ENCODE assay signal across 2 cellular contexts in genomic region chr18:45009766-45010165, GRCh38.
TF ChIP-seq lines count a peak whose summit lies in the region.

No MANE protein-coding gene starts in this region.

TF ChIP-seq in liver, 16 proteins besides CTCF, POLR2A, EP300 and RAD21 (continued from another document):
- no peak for TF ChIP-seq REST (IDR thresholded peaks at IDR 0.05)
- TF ChIP-seq TAF1 (conservative IDR thresholded peaks at IDR 0.05), result no peak
- TF ChIP-seq FOXA2 (IDR thresholded peaks at IDR 0.05), result peak; percentile 21
- no peak for TF ChIP-seq YY1 (IDR thresholded peaks at IDR 0.05)
- no peak for TF ChIP-seq EGR1 (IDR thresholded peaks at IDR 0.05; ENCODE audit: low read depth in 2 of 2)
- TF ChIP-seq ZBTB33 (IDR thresholded peaks at IDR 0.05), result no peak

TF ChIP-seq in HepG2, 621 proteins besides CTCF, POLR2A, EP300 and RAD21 (continued from another document):
- TF ChIP-seq ZNF639 (CRISPR knock-in tag; conservative IDR thresholded peaks at IDR 0.05) (no peak), ZNF569 (CRISPR knock-in tag; IDR thresholded peaks at IDR 0.05; ENCODE audit: borderline replicate concordance) (no peak)
